In the genomic region with DNA sequence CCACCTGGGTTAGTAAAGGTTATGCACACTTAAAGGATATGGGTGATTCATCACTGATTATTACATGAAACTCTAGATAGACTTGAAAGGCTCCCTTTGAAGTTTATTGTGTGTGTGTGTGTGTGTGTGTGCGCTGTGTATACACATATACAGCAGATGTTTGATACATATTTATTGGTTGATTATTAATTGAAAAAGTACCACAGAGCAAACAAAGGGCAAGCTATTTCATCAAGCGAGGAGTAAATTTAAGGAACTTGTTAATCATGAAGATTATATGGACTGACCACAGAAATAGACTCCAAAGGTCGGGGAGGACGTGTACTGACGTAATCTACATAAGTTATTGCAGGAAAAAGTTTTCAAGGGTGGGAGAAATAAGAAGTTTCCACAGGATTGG, we compare ENCODE assay signal across 21 cellular contexts.
DNase-seq lines count a peak whose midpoint lies in the region; ATAC-seq, FAIRE-seq and TF ChIP-seq lines count a peak whose summit lies in the region.
"Had no signal": no experiment of that assay in that cellular context is flagged by ENCODE, and none has a peak within 500 bp of the region (broad histone marks: within the 10 kb centered on the region; RNA-seq: fewer than 3 reads in every experiment).

No MANE protein-coding gene starts in this region.

- H3K4me1 ChIP-seq in A549 = peaks cover 22% of the 10 kb centered on the region
- no peaks in the 10 kb centered on the region for H3K4me1 ChIP-seq in small intestine (ENCODE audit: control insufficient read depth in 2 of 2, insufficient read depth in 1 of 2, low read depth in 1 of 2, low read length in 1 of 2)
- no peaks in the 10 kb centered on the region for H3K4me1 ChIP-seq in CD4-positive, alpha-beta memory T cell (ENCODE audit: insufficient read depth, low read length)
- H3K4me1 ChIP-seq: Caco-2, HAP-1 had no signal

- H3K27ac ChIP-seq in A549 (no peak overlapping the region), small intestine (ENCODE audit: low read depth in 1 of 2, low read length in 1 of 2) (no peak overlapping the region)
- H3K27ac ChIP-seq in CD4-positive, alpha-beta memory T cell (ENCODE audit: low read depth, low read length) = no peak overlapping the region

- ATAC-seq in A549 (no peak), GM19351 (IDR thresholded peaks at IDR 0.05; ENCODE audit: unreplicated experiment) (no peak), GM21526 (IDR thresholded peaks at IDR 0.05; ENCODE audit: low FRiP score, unreplicated experiment) (no peak)
- ATAC-seq: CD8-positive, alpha-beta T cell had no signal

- no peak overlapping the region for H3K27ac Mint-ChIP-seq in CD4-positive, alpha-beta memory T cell
- H3K27ac Mint-ChIP-seq: CD8-positive, alpha-beta T cell; HFFc6 had no signal

- H3K9me3 Mint-ChIP-seq in CD4-positive, alpha-beta memory T cell = peaks cover 0 to 44% (median 22%) of the 10 kb centered on the region in 8 donors

- no peaks in the 10 kb centered on the region for H3K36me3 ChIP-seq in small intestine (ENCODE audit: control insufficient read depth in 2 of 2, insufficient read depth in 2 of 2, low read length in 2 of 2)
- no peaks in the 10 kb centered on the region for H3K36me3 ChIP-seq in CD4-positive, alpha-beta memory T cell (ENCODE audit: insufficient read depth, low read length)
- H3K36me3 ChIP-seq: HAP-1 had no signal

- no peak; a peak in 1 of 5 replicates for TF ChIP-seq EP300 in A549 (IDR thresholded peaks at IDR 0.05)

- peak in 1 of 2 experiments; percentile 27 for DNase-seq in A549 (ENCODE audit: low read depth in 1 of 2, low spot score in 1 of 2)
- peak; percentile 71 for DNase-seq in DMS53 (lab: John Stamatoyannopoulos, UW)
- DNase-seq in LoVo (ENCODE audit: low spot score) = peak; percentile 2
- DNase-seq in small intestine = peak; percentile 88
- DNase-seq in CD4-positive, alpha-beta memory T cell = no peak
- DNase-seq: 8988T; C1 segment of cervical spinal cord; Caco-2; CD8-positive, alpha-beta T cell; DMS 273 treated with DMSO at 0.1 percent for 48 hours; DND-41; GOT3; HFFc6 had no signal

- no peaks in the 10 kb centered on the region for H3K4me1 Mint-ChIP-seq in CD4-positive, alpha-beta memory T cell

- H3K9me3 ChIP-seq in A549 = peaks cover 5% of the 10 kb centered on the region; the same call in 1 of the 3 replicates
- no peaks in the 10 kb centered on the region for H3K9me3 ChIP-seq in small intestine (ENCODE audit: control insufficient read depth, low read depth)
- H3K9me3 ChIP-seq in CD4-positive, alpha-beta memory T cell (ENCODE audit: control insufficient read depth in 1 of 2, low read length in 2 of 2) = no peaks in the 10 kb centered on the region
- H3K9me3 ChIP-seq: Caco-2, HAP-1 had no signal

- no peak for TF ChIP-seq RAD21 in A549 (conservative IDR thresholded peaks at IDR 0.05 in 1 of 2, IDR thresholded peaks at IDR 0.05 in 1 of 2)

- H3K4me2 ChIP-seq in A549 = peak overlapping the region; percentile 12; the same call in 2 of the 3 replicates

- TF ChIP-seq POLR2A in A549 (IDR thresholded peaks at IDR 0.05; ENCODE audit: low read length) = no peak

- H3K27me3 Mint-ChIP-seq in CD4-positive, alpha-beta memory T cell = no peaks in the 10 kb centered on the region

- FAIRE-seq in A549 (lab: Jason Lieb, UNC) = no peak
- peak; percentile 67 for FAIRE-seq in small intestine (lab: Jason Lieb, UNC)
- FAIRE-seq: D721Med, G401.6, GM12892, GM19239, H54 had no signal

- 45% methylated on average over 5 of the region's 5 CpGs for WGBS in A549 (ENCODE audit: missing lambda C conversion rate)
- WGBS in small intestine, 3 donors = 16 to 55% (median 21%) methylated on average over 5 of the region's 5 CpGs

- H3K36me3 Mint-ChIP-seq in CD4-positive, alpha-beta memory T cell = no peaks in the 10 kb centered on the region
- H3K36me3 Mint-ChIP-seq: CD8-positive, alpha-beta T cell had no signal

- H3K4me3 Mint-ChIP-seq in CD4-positive, alpha-beta memory T cell = no peak overlapping the region
- H3K4me3 Mint-ChIP-seq: CD8-positive, alpha-beta T cell; HFFc6 had no signal

- H3K27me3 ChIP-seq in small intestine (ENCODE audit: control insufficient read depth in 2 of 2, insufficient read depth in 2 of 2, low read length in 2 of 2) = no peaks in the 10 kb centered on the region
- no peaks in the 10 kb centered on the region for H3K27me3 ChIP-seq in CD4-positive, alpha-beta memory T cell (ENCODE audit: insufficient read depth, low read length)

- no peak overlapping the region for H3K4me3 ChIP-seq in A549
- H3K4me3 ChIP-seq in small intestine (ENCODE audit: low read depth in 1 of 2, low read length in 2 of 2) = no peak overlapping the region
- no peak overlapping the region for H3K4me3 ChIP-seq in CD4-positive, alpha-beta memory T cell (ENCODE audit: low read length in 2 of 2)
- H3K4me3 ChIP-seq: HAP-1 had no signal

- CTCF ChIA-PET in A549 (lab: Yijun Ruan, JAX) = no interaction called here
- CTCF ChIA-PET in CD4-positive, alpha-beta memory T cell (lab: Charles Lee; ENCODE audit: partially characterized antibody) = no interaction called here

- TF ChIP-seq CTCF in A549 (IDR thresholded peaks at IDR 0.05) = no peak

- intact Hi-C loops in CD4-positive, alpha-beta memory T cell (cut with micrococcal nuclease) = no loop called here

- POLR2A ChIA-PET in A549 (lab: Yijun Ruan, JAX) = no interaction called here
- POLR2A ChIA-PET in CD4-positive, alpha-beta memory T cell (lab: Charles Lee; ENCODE audit: partially characterized antibody) = no interaction called here

TF ChIP-seq in A549, 52 proteins besides CTCF, POLR2A, EP300 and RAD21:
- TF ChIP-seq, protein P1, sequence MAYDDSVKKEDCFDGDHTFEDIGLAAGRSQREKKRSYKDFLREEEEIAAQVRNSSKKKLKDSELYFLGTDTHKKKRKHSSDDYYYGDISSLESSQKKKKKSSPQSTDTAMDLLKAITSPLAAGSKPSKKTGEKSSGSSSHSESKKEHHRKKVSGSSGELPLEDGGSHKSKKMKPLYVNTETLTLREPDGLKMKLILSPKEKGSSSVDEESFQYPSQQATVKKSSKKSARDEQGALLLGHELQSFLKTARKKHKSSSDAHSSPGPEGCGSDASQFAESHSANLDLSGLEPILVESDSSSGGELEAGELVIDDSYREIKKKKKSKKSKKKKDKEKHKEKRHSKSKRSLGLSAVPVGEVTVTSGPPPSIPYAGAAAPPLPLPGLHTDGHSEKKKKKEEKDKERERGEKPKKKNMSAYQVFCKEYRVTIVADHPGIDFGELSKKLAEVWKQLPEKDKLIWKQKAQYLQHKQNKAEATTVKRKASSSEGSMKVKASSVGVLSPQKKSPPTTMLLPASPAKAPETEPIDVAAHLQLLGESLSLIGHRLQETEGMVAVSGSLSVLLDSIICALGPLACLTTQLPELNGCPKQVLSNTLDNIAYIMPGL (CRISPR knock-in tag; IDR thresholded peaks at IDR 0.05; ENCODE audit: borderline replicate concordance) = no peak
- TF ChIP-seq JUNB (IDR thresholded peaks at IDR 0.05) = peak; percentile 59
- TF ChIP-seq FOXS1 (CRISPR knock-in tag; IDR thresholded peaks at IDR 0.05) = no peak
- peak; percentile 44; the same call in 1 of the 2 replicates for TF ChIP-seq GATA3 (IDR thresholded peaks at IDR 0.05; ENCODE audit: borderline replicate concordance)
TF ChIP-seq in A549: peak in this region for 2.

Comparison
In these comparisons a context has a peak if more than half of its experiments do, and no peak if none do; other contexts are left out.
1. DNase-seq: peak in DMS53 (single experiment), LoVo (single experiment) and small intestine (single experiment); none in CD4-positive, alpha-beta memory T cell (0 of 5).